ENCODE assay signal across 25 cellular contexts in the genomic region with DNA sequence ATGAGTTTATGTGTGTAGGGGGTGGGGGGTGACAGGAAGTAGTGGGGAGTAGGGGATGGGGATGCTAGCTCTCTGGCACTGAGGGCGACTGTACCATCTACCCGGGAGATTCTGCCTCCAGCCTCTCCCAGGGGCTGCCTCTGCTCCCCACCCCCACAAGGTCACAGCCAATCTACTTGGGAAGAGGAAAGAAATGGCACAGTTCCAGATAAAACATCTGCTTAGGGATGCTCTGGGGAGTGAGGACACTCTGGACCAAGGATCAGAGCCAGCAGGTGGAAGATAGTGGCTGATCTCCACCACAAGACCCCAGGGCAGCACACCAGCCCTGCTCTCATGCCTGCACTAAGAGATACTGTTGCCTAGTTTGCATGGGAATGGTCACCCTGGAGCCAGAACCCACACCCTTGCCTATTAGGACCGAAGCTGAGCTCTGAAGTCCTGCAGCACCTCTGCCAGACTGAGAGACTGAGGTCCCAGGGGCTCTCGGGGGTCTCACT. TPM values are rescaled to one million over a fixed set of nuclear protein-coding genes. Genes with fewer than 3 reads are reported as not detected.
A peak's percentile ranks its signal among the peaks of the same experiment; 100 is the strongest.
DNase-seq lines count a peak whose midpoint lies in the region; ATAC-seq and TF ChIP-seq lines count a peak whose summit lies in the region.
"Had no signal": no experiment of that assay in that cellular context is flagged by ENCODE, and none has a peak within 500 bp of the region (broad histone marks: within the 10 kb centered on the region; RNA-seq: fewer than 3 reads in every experiment).

No MANE protein-coding gene starts in this region.

- no peak overlapping the region for H3K4me3 ChIP-seq in BLaER1 treated with 17β-estradiol and CSF1 and Interleukin-3, amounts not matched to agents 10 nM and 100 nM
- H3K4me3 ChIP-seq in RWPE2 (ENCODE audit: severe bottlenecking) (no peak overlapping the region), lower lobe of right lung (no peak overlapping the region)
- H3K4me3 ChIP-seq: right atrium auricular region, suprapubic skin, vagina had no signal

- peaks cover 41% of the 10 kb centered on the region for H3K4me1 Mint-ChIP-seq in activated T-helper 2 cell treated with anti-CD3 and anti-CD28 coated beads, Interferon-gamma antibody, Interleukin-2, Interleukin-4, amounts not matched to agents 10 μg/mL and 5 μg/mL and 100 μg/mL, durations not matched to agents 14 hours and 24 hours and 36 hours (ENCODE audit: low read depth)
- H3K4me1 Mint-ChIP-seq: B cell had no signal

- H3K27me3 ChIP-seq in BLaER1 treated with 17β-estradiol and CSF1 and Interleukin-3, amounts not matched to agents 10 nM and 100 nM, result no peaks in the 10 kb centered on the region
- H3K27me3 ChIP-seq in RWPE2 (ENCODE audit: insufficient read depth, poor library complexity, severe bottlenecking) (no peaks in the 10 kb centered on the region), lower lobe of right lung (ENCODE audit: low read depth) (no peaks in the 10 kb centered on the region)
- H3K27me3 ChIP-seq: right atrium auricular region, suprapubic skin, vagina had no signal

- H3K4me1 ChIP-seq in BLaER1 treated with 17β-estradiol and CSF1 and Interleukin-3, amounts not matched to agents 10 nM and 100 nM, result peaks cover 33 to 81% (median 78%) of the 10 kb centered on the region in 10 experiments
- H3K4me1 ChIP-seq in RWPE2 (ENCODE audit: insufficient read depth, poor library complexity, severe bottlenecking) (no peaks in the 10 kb centered on the region), lower lobe of right lung (peaks cover 10% of the 10 kb centered on the region)
- H3K4me1 ChIP-seq: suprapubic skin, vagina had no signal

- H4K20me1 ChIP-seq in BLaER1 treated with 17β-estradiol and CSF1 and Interleukin-3, amounts not matched to agents 10 nM and 100 nM, result peaks cover 0 to 6% (median 0%) of the 10 kb centered on the region in 11 experiments; a peak in 2 of 22 replicates

- intact Hi-C loops in lower lobe of right lung (cut with DNase I), result no loop called here
- intact Hi-C loops in activated T-helper 2 cell treated with anti-CD3 and anti-CD28 coated beads, Interferon-gamma antibody, Interleukin-2, Interleukin-4, amounts not matched to agents 10 μg/mL and 5 μg/mL and 100 μg/mL, durations not matched to agents 14 hours and 24 hours and 36 hours (cut with micrococcal nuclease), result no loop called here

- no peaks in the 10 kb centered on the region for H3K9me3 ChIP-seq in BLaER1 treated with 17β-estradiol and CSF1 and Interleukin-3, amounts not matched to agents 10 nM and 100 nM (replicated peaks in 1 of 11)
- H3K9me3 ChIP-seq in RWPE2 (ENCODE audit: severe bottlenecking) (no peaks in the 10 kb centered on the region), lower lobe of right lung (no peaks in the 10 kb centered on the region)
- H3K9me3 ChIP-seq: right atrium auricular region, suprapubic skin, vagina had no signal

- no peak overlapping the region for H3K4me3 Mint-ChIP-seq in activated T-helper 2 cell treated with anti-CD3 and anti-CD28 coated beads, Interferon-gamma antibody, Interleukin-2, Interleukin-4, amounts not matched to agents 10 μg/mL and 5 μg/mL and 100 μg/mL, durations not matched to agents 14 hours and 24 hours and 36 hours (ENCODE audit: low read depth)
- H3K4me3 Mint-ChIP-seq: B cell, HFFc6 had no signal

- no peaks in the 10 kb centered on the region for H3K36me3 ChIP-seq in BLaER1 treated with 17β-estradiol and CSF1 and Interleukin-3, amounts not matched to agents 10 nM and 100 nM
- H3K36me3 ChIP-seq in RWPE2 (ENCODE audit: low read depth) (no peaks in the 10 kb centered on the region), lower lobe of right lung (no peaks in the 10 kb centered on the region)
- H3K36me3 ChIP-seq: right atrium auricular region, suprapubic skin, vagina had no signal

- H3K9me3 Mint-ChIP-seq in activated T-helper 2 cell treated with anti-CD3 and anti-CD28 coated beads, Interferon-gamma antibody, Interleukin-2, Interleukin-4, amounts not matched to agents 10 μg/mL and 5 μg/mL and 100 μg/mL, durations not matched to agents 14 hours and 24 hours and 36 hours, result no peaks in the 10 kb centered on the region
- H3K9me3 Mint-ChIP-seq: HFFc6 had no signal

- H3K27me3 Mint-ChIP-seq in activated T-helper 2 cell treated with anti-CD3 and anti-CD28 coated beads, Interferon-gamma antibody, Interleukin-2, Interleukin-4, amounts not matched to agents 10 μg/mL and 5 μg/mL and 100 μg/mL, durations not matched to agents 14 hours and 24 hours and 36 hours (ENCODE audit: low read depth), result no peaks in the 10 kb centered on the region

- no peaks in the 10 kb centered on the region for H3K36me3 Mint-ChIP-seq in activated T-helper 2 cell treated with anti-CD3 and anti-CD28 coated beads, Interferon-gamma antibody, Interleukin-2, Interleukin-4, amounts not matched to agents 10 μg/mL and 5 μg/mL and 100 μg/mL, durations not matched to agents 14 hours and 24 hours and 36 hours (ENCODE audit: low read depth)

- peak overlapping the region in 4 of 11 experiments; percentile 47 to 67 (median 64); a peak in 7 of 22 replicates for H3K9ac ChIP-seq in BLaER1 treated with 17β-estradiol and CSF1 and Interleukin-3, amounts not matched to agents 10 nM and 100 nM

- TF ChIP-seq CTCF in RWPE2 (IDR thresholded peaks at IDR 0.05; ENCODE audit: poor library complexity, severe bottlenecking) (no peak), lower lobe of right lung (IDR thresholded peaks at IDR 0.05) (no peak)

- H3K27ac Mint-ChIP-seq in activated T-helper 2 cell treated with anti-CD3 and anti-CD28 coated beads, Interferon-gamma antibody, Interleukin-2, Interleukin-4, amounts not matched to agents 10 μg/mL and 5 μg/mL and 100 μg/mL, durations not matched to agents 14 hours and 24 hours and 36 hours, result no peak overlapping the region
- H3K27ac Mint-ChIP-seq: B cell, HFFc6 had no signal

- ATAC-seq in RWPE2 (ENCODE audit: low read depth) (no peak), lower lobe of right lung (no peak)
- ATAC-seq: Right ventricle myocardium inferior had no signal

- peak; percentile 18 for DNase-seq in NCI-H2171 treated with DMSO at 0.1 percent for 48 hours (lab: John Stamatoyannopoulos, UW)
- no peak for DNase-seq in NCI-H2171 (lab: John Stamatoyannopoulos, UW)
- DNase-seq in RWPE2 (ENCODE audit: low spot score), result peak; percentile 22
- DNase-seq in lower lobe of right lung, result peak; percentile 9
- no peak for DNase-seq in activated T-helper 2 cell treated with anti-CD3 and anti-CD28 coated beads, Interferon-gamma antibody, Interleukin-2, Interleukin-4, amounts not matched to agents 10 μg/mL and 5 μg/mL and 100 μg/mL, durations not matched to agents 14 hours and 24 hours and 36 hours (ENCODE audit: low spot score)
- no peak for DNase-seq in stimulated activated CD4-positive, alpha-beta T cell treated with anti-CD3 and anti-CD28 coated beads, Interleukin-2, amount 100 ng/mL, for 24 hours
- DNase-seq in stimulated activated CD4-positive, alpha-beta T cell treated with anti-CD3 and anti-CD28 coated beads, Interleukin-2, amount 100 ng/mL, for 48 hours, result no peak
- DNase-seq: activated CD4-positive, alpha-beta T cell treated with anti-CD3 and anti-CD28 coated beads for 48 hours; activated CD8-positive, alpha-beta memory T cell treated with anti-CD3 and anti-CD28 coated beads, Interleukin-2, amount 50 U/mL, for 48 hours; activated gamma-delta T cell treated with Interleukin-2 at 50 U/mL for 16 hours; central memory CD4-positive, alpha-beta T cell; effector CD4-positive, alpha-beta T cell; foreskin melanocyte; HFFc6; hippocampal formation; mammary epithelial cell; NCI-H146; NCI-H446 treated with DMSO at 0.1 percent for 48 hours had no signal

- peak overlapping the region; percentile 55 to 94 (median 84) for H3K4me2 ChIP-seq in BLaER1 treated with 17β-estradiol and CSF1 and Interleukin-3, amounts not matched to agents 10 nM and 100 nM

- peak overlapping the region in 7 of 11 experiments; percentile 31 to 80 (median 74); a peak in 13 of 22 replicates for H3K27ac ChIP-seq in BLaER1 treated with 17β-estradiol and CSF1 and Interleukin-3, amounts not matched to agents 10 nM and 100 nM
- no peak overlapping the region for H3K27ac ChIP-seq in RWPE2 (ENCODE audit: poor library complexity, severe bottlenecking)
- H3K27ac ChIP-seq in lower lobe of right lung, result no peak overlapping the region
- H3K27ac ChIP-seq: right atrium auricular region, suprapubic skin, vagina had no signal

RNA-seq across cellular contexts. Expression of a gene that starts 11.4 kb away (rescaled TPM):
- 0.59 TPM for total RNA-seq in lower lobe of right lung
- total RNA-seq in activated T-helper 2 cell treated with anti-CD3 and anti-CD28 coated beads, Interferon-gamma antibody, Interleukin-2, Interleukin-4, amounts not matched to agents 10 μg/mL and 5 μg/mL and 100 μg/mL, durations not matched to agents 14 hours and 24 hours and 36 hours, result 27.7 and 34.0 TPM in 2 replicates
- total RNA-seq: HFFc6, MCF 10A had no signal

RNA-seq across cellular contexts. Expression of a gene that starts 54.6 kb away (rescaled TPM):
- not detected for total RNA-seq in lower lobe of right lung
- not detected in 2 replicates for total RNA-seq in activated T-helper 2 cell treated with anti-CD3 and anti-CD28 coated beads, Interferon-gamma antibody, Interleukin-2, Interleukin-4, amounts not matched to agents 10 μg/mL and 5 μg/mL and 100 μg/mL, durations not matched to agents 14 hours and 24 hours and 36 hours
- total RNA-seq: B cell, HFFc6, mammary epithelial cell, MCF 10A, right atrium auricular region, Right ventricle myocardium inferior, suprapubic skin, vagina had no signal

Comparison
In these comparisons a context has a peak if more than half of its experiments do, and no peak if none do; other contexts are left out.
1. DNase-seq: peak in NCI-H2171 treated with DMSO at 0.1 percent for 48 hours (single experiment), RWPE2 (single experiment) and lower lobe of right lung (single experiment); none in NCI-H2171 (single experiment), activated T-helper 2 cell treated with anti-CD3 and anti-CD28 coated beads, Interferon-gamma antibody, Interleukin-2, Interleukin-4, amounts not matched to agents 10 μg/mL and 5 μg/mL and 100 μg/mL, durations not matched to agents 14 hours and 24 hours and 36 hours (single experiment), stimulated activated CD4-positive, alpha-beta T cell treated with anti-CD3 and anti-CD28 coated beads, Interleukin-2, amount 100 ng/mL, for 24 hours (0 of 2) and stimulated activated CD4-positive, alpha-beta T cell treated with anti-CD3 and anti-CD28 coated beads, Interleukin-2, amount 100 ng/mL, for 48 hours (0 of 2).
2. H3K27ac ChIP-seq: peak in BLaER1 treated with 17β-estradiol and CSF1 and Interleukin-3, amounts not matched to agents 10 nM and 100 nM (7 of 11); none in RWPE2 (single experiment) and lower lobe of right lung (single experiment).
3. RNA of a gene that starts 11.4 kb away (total RNA-seq): 27.7 to 34.0 TPM in activated T-helper 2 cell treated with anti-CD3 and anti-CD28 coated beads, Interferon-gamma antibody, Interleukin-2, Interleukin-4, amounts not matched to agents 10 μg/mL and 5 μg/mL and 100 μg/mL, durations not matched to agents 14 hours and 24 hours and 36 hours; 0.59 TPM in lower lobe of right lung (single experiment); every median in the first group is over 10 times any median in the second.